In genomic region chr11:101264303-101264702, GRCh38 we compare ENCODE assay signal across 21 cellular contexts.
"Had no signal": no experiment of that assay in that cellular context is flagged by ENCODE, and none has a peak within 500 bp of the region (broad histone marks: within the 10 kb centered on the region; RNA-seq: fewer than 3 reads in every experiment).

No MANE protein-coding gene starts in this region.

- H3K79me2 ChIP-seq: parathyroid adenoma had no signal

- H3K9me3 Mint-ChIP-seq: dendritic cell treated with granulocyte-macrophage colony-stimulating factor and Interleukin-4, amounts not matched to agents 40 ng/mL and 50 ng/mL, for 4 days; effector memory CD8-positive, alpha-beta T cell; memory B cell; neural crest cell; stimulated activated naive B cell treated with anti-CD40 and anti-IgM and Interleukin-4, amounts not matched to agents 10 μg/mL and 1 μg/mL and 100 μg/mL, for 72 hours; stimulated activated naive CD8-positive, alpha-beta T cell treated with anti-CD3 and anti-CD28 coated beads, Interleukin-15, amount 100 ng/mL, for 72 hours had no signal

- H3K36me3 Mint-ChIP-seq: memory B cell; naive B cell; natural killer cell treated with Interleukin-12 subunit alpha and Interleukin-12 subunit beta and Interleukin-15 and Interleukin-18, amount 100 ng/mL, for 72 hours; stimulated activated naive B cell treated with anti-CD40 and anti-IgM and Interleukin-4, amounts not matched to agents 10 μg/mL and 1 μg/mL and 100 μg/mL, for 72 hours had no signal

- DNase-seq: colonic mucosa; effector memory CD8-positive, alpha-beta T cell; foreskin melanocyte; naive B cell; right lobe of liver; small intestine; stimulated activated CD4-positive, alpha-beta T cell treated with anti-CD3 and anti-CD28 coated beads, Interleukin-15, amount 100 ng/mL, for 24 hours; stimulated activated CD4-positive, alpha-beta T cell treated with anti-CD3 and anti-CD28 coated beads, Interleukin-2, amount 100 ng/mL, for 48 hours; stimulated activated naive B cell treated with anti-CD40 and anti-IgM and Interleukin-4, amounts not matched to agents 10 μg/mL and 1 μg/mL and 100 μg/mL, for 72 hours; stimulated activated naive CD8-positive, alpha-beta T cell treated with anti-CD3 and anti-CD28 coated beads, Interleukin-15, amount 100 ng/mL, for 72 hours; thyroid gland had no signal

- H3K27ac Mint-ChIP-seq: dendritic cell treated with granulocyte-macrophage colony-stimulating factor and Interleukin-4, amounts not matched to agents 40 ng/mL and 50 ng/mL, for 4 days; effector memory CD8-positive, alpha-beta T cell; memory B cell; naive B cell; natural killer cell treated with Interleukin-12 subunit alpha and Interleukin-12 subunit beta and Interleukin-15 and Interleukin-18, amount 100 ng/mL, for 72 hours; progenitor cell of endocrine pancreas; stimulated activated naive B cell treated with anti-CD40 and anti-IgM and Interleukin-4, amounts not matched to agents 10 μg/mL and 1 μg/mL and 100 μg/mL, for 72 hours; stimulated activated naive CD8-positive, alpha-beta T cell treated with anti-CD3 and anti-CD28 coated beads, Interleukin-15, amount 100 ng/mL, for 72 hours had no signal

- ATAC-seq: effector memory CD8-positive, alpha-beta T cell; left lobe of liver; natural killer cell treated with Interleukin-12 subunit alpha and Interleukin-12 subunit beta and Interleukin-15 and Interleukin-18, amount 100 ng/mL, for 72 hours; right lobe of liver; stimulated activated naive B cell treated with anti-CD40 and anti-IgM and Interleukin-4, amounts not matched to agents 10 μg/mL and 1 μg/mL and 100 μg/mL, for 72 hours; stimulated activated naive CD8-positive, alpha-beta T cell treated with anti-CD3 and anti-CD28 coated beads, Interleukin-15, amount 100 ng/mL, for 72 hours had no signal

- H3K4me1 Mint-ChIP-seq: memory B cell; naive B cell; neural crest cell; stimulated activated naive B cell treated with anti-CD40 and anti-IgM and Interleukin-4, amounts not matched to agents 10 μg/mL and 1 μg/mL and 100 μg/mL, for 72 hours; stimulated activated naive CD8-positive, alpha-beta T cell treated with anti-CD3 and anti-CD28 coated beads, Interleukin-15, amount 100 ng/mL, for 72 hours had no signal

- H3K9me3 ChIP-seq: colonic mucosa, right lobe of liver, suprapubic skin, thyroid gland, vagina had no signal

- H2AFZ ChIP-seq: parathyroid adenoma had no signal

- H3K4me3 Mint-ChIP-seq: dendritic cell treated with granulocyte-macrophage colony-stimulating factor and Interleukin-4, amounts not matched to agents 40 ng/mL and 50 ng/mL, for 4 days; effector memory CD8-positive, alpha-beta T cell; memory B cell; natural killer cell treated with Interleukin-12 subunit alpha and Interleukin-12 subunit beta and Interleukin-15 and Interleukin-18, amount 100 ng/mL, for 72 hours; neural crest cell; stimulated activated naive B cell treated with anti-CD40 and anti-IgM and Interleukin-4, amounts not matched to agents 10 μg/mL and 1 μg/mL and 100 μg/mL, for 72 hours; stimulated activated naive CD8-positive, alpha-beta T cell treated with anti-CD3 and anti-CD28 coated beads, Interleukin-15, amount 100 ng/mL, for 72 hours had no signal

- H3K27ac ChIP-seq: colonic mucosa, parathyroid adenoma, right lobe of liver, suprapubic skin, thyroid gland, vagina had no signal

- H3K27me3 Mint-ChIP-seq: dendritic cell treated with granulocyte-macrophage colony-stimulating factor and Interleukin-4, amounts not matched to agents 40 ng/mL and 50 ng/mL, for 4 days; effector memory CD8-positive, alpha-beta T cell; memory B cell; naive B cell; natural killer cell treated with Interleukin-12 subunit alpha and Interleukin-12 subunit beta and Interleukin-15 and Interleukin-18, amount 100 ng/mL, for 72 hours; progenitor cell of endocrine pancreas; stimulated activated naive B cell treated with anti-CD40 and anti-IgM and Interleukin-4, amounts not matched to agents 10 μg/mL and 1 μg/mL and 100 μg/mL, for 72 hours; stimulated activated naive CD8-positive, alpha-beta T cell treated with anti-CD3 and anti-CD28 coated beads, Interleukin-15, amount 100 ng/mL, for 72 hours had no signal

- H3K4me3 ChIP-seq: colonic mucosa, lung, right lobe of liver, suprapubic skin, thyroid gland, vagina had no signal

- H3K27me3 ChIP-seq: colonic mucosa, right lobe of liver, suprapubic skin, thyroid gland, vagina had no signal

- H3K4me1 ChIP-seq: colonic mucosa, parathyroid adenoma, suprapubic skin, thyroid gland had no signal

- H3K36me3 ChIP-seq: colonic mucosa, right lobe of liver, suprapubic skin, thyroid gland, vagina had no signal
